11 cellular contexts compared by ENCODE assay signal in genomic region chr18:26386002-26386401, GRCh38.
A peak's percentile ranks its signal among the peaks of the same experiment; 100 is the strongest.
DNase-seq lines count a peak whose midpoint lies in the region; ATAC-seq and TF ChIP-seq lines count a peak whose summit lies in the region.
"Had no signal": no experiment of that assay in that cellular context is flagged by ENCODE, and none has a peak within 500 bp of the region (broad histone marks: within the 10 kb centered on the region; RNA-seq: fewer than 3 reads in every experiment).

No MANE protein-coding gene starts in this region.

- TF ChIP-seq CTCF in chondrocyte (IDR thresholded peaks at IDR 0.05) (no peak), right lobe of liver (IDR thresholded peaks at IDR 0.05) (no peak), upper lobe of right lung (IDR thresholded peaks at IDR 0.05) (no peak)

- DNase-seq in Right ventricle myocardium superior (no peak), cardiac septum (ENCODE audit: low spot score) (no peak), chondrocyte (ENCODE audit: low spot score) (no peak), right lobe of liver (peak in 1 of 3 donors; percentile 48), upper lobe of right lung (no peak), NCI-H345 (lab: John Stamatoyannopoulos, UW) (no peak), cerebellum (ENCODE audit: low spot score) (no peak)
- DNase-seq in activated CD4-positive, alpha-beta T cell treated with anti-CD3 and anti-CD28 coated beads for 1 hour = no peak
- DNase-seq: activated CD4-positive, alpha-beta T cell treated with anti-CD3 and anti-CD28 coated beads, Interleukin-2, amount 50 U/mL, for 1 hour; CD8-positive, alpha-beta memory T cell had no signal

- no peak overlapping the region for H3K4me3 Mint-ChIP-seq in chondrocyte (ENCODE audit: unreplicated experiment)
- H3K4me3 Mint-ChIP-seq: CD8-positive, alpha-beta memory T cell had no signal

- peaks cover 23% of the 10 kb centered on the region for H3K4me1 Mint-ChIP-seq in chondrocyte (ENCODE audit: low read depth)
- H3K4me1 Mint-ChIP-seq: CD8-positive, alpha-beta memory T cell had no signal

- ATAC-seq in Right ventricle myocardium superior (ENCODE audit: poor library complexity) (peak; percentile 68), right lobe of liver (peak; percentile 96 to 99 (median 98)), upper lobe of right lung (peak; percentile 39)

- H3K36me3 ChIP-seq in right lobe of liver (no peaks in the 10 kb centered on the region), upper lobe of right lung (no peaks in the 10 kb centered on the region)

- H3K27ac Mint-ChIP-seq in chondrocyte (ENCODE audit: unreplicated experiment) = peak overlapping the region; percentile 76
- H3K27ac Mint-ChIP-seq: CD8-positive, alpha-beta memory T cell had no signal

- no peaks in the 10 kb centered on the region for H3K9me3 Mint-ChIP-seq in chondrocyte (ENCODE audit: low read depth)
- H3K9me3 Mint-ChIP-seq: CD8-positive, alpha-beta memory T cell had no signal

- H3K36me3 Mint-ChIP-seq in chondrocyte (ENCODE audit: low read depth) = no peaks in the 10 kb centered on the region

- no peaks in the 10 kb centered on the region for H3K27me3 ChIP-seq in right lobe of liver
- no peaks in the 10 kb centered on the region for H3K27me3 ChIP-seq in upper lobe of right lung

- no peak for TF ChIP-seq POLR2A in right lobe of liver (IDR thresholded peaks at IDR 0.05)

- H3K4me1 ChIP-seq in right lobe of liver (peaks cover 0 to 8% (median 0%) of the 10 kb centered on the region in 4 donors), upper lobe of right lung (no peaks in the 10 kb centered on the region)

- intact Hi-C loops in Right ventricle myocardium superior (cut with DNase I) = loop anchor here (10.0 kb wide), 2 partner anchors 159 to 269 kb away; partner anchors contain the start of gene KCTD1
- intact Hi-C loops in cardiac septum (cut with DNase I) = no loop called here
- intact Hi-C loops in right lobe of liver (cut with DNase I) = no loop called here
- intact Hi-C loops in upper lobe of right lung (cut with DNase I) = no loop called here

- no peaks in the 10 kb centered on the region for H3K9me3 ChIP-seq in right lobe of liver
- H3K9me3 ChIP-seq in upper lobe of right lung = no peaks in the 10 kb centered on the region

- H3K27ac ChIP-seq in right lobe of liver = no peak overlapping the region
- H3K27ac ChIP-seq in upper lobe of right lung = no peak overlapping the region
- H3K27ac ChIP-seq: coronary artery had no signal

- no peaks in the 10 kb centered on the region for H3K27me3 Mint-ChIP-seq in chondrocyte (ENCODE audit: low read depth)
- H3K27me3 Mint-ChIP-seq: CD8-positive, alpha-beta memory T cell had no signal

- no peak overlapping the region for H3K4me3 ChIP-seq in right lobe of liver
- H3K4me3 ChIP-seq in upper lobe of right lung = no peak overlapping the region
- H3K4me3 ChIP-seq: coronary artery had no signal

Comparison
In these comparisons a context has a peak if more than half of its experiments do, and no peak if none do; other contexts are left out.
1. ATAC-seq: peak in every context shown above with its lines; median percentile 98 in right lobe of liver; 68 in Right ventricle myocardium superior; 39 in upper lobe of right lung.